Comparison of ENCODE assay signal across 8 cellular contexts in genomic region chr5:36876389-36876964, GRCh38. TPM values are rescaled to one million over a fixed set of nuclear protein-coding genes. Genes with fewer than 3 reads are reported as not detected.
DNase-seq lines count a peak whose midpoint lies in the region; ATAC-seq, FAIRE-seq and TF ChIP-seq lines count a peak whose summit lies in the region.

NIPBL (plus strand) TSS chr5:36876769; CDS start chr5:36953697, 76,928 bp downstream.

- H4K91ac ChIP-seq in H1 (replicated peaks; ENCODE audit: insufficient read length, low read length) = peak within 1 kb of the TSS; percentile 83

- H3K4me3 ChIP-seq in H1 (ENCODE audit: extremely low read depth in 1 of 4, insufficient read depth in 2 of 4, low read depth in 3 of 4, low read length in 4 of 4) = peak within 1 kb of the TSS; percentile 73 to 96 (median 94)
- peak within 1 kb of the TSS; percentile 98 for H3K4me3 ChIP-seq in mesendoderm (ENCODE audit: low read length)

- H2AFZ ChIP-seq in H1 (ENCODE audit: low read length) = peak within 1 kb of the TSS; percentile 94

- TF ChIP-seq CTCF in H1 (IDR thresholded peaks at IDR 0.05; ENCODE audit: control extremely low read depth in 1 of 3, insufficient read depth in 1 of 3, low read depth in 1 of 3, low read length in 3 of 3) = no peak

- peak in 1 of 2 experiments; percentile 89; a peak in 2 of 3 replicates for TF ChIP-seq POLR2A in H1 (IDR thresholded peaks at IDR 0.05; ENCODE audit: control extremely low read depth in 1 of 2, low read depth in 2 of 2, low read length in 2 of 2)

- H3K4me2 ChIP-seq in H1 (ENCODE audit: insufficient read depth in 1 of 2, low read depth in 2 of 2, low read length in 2 of 2) = peak within 1 kb of the TSS; percentile 86 to 93
- peak within 1 kb of the TSS; percentile 45 for H3K4me2 ChIP-seq in mesendoderm (ENCODE audit: low read length)

- H2BK5ac ChIP-seq in H1 (ENCODE audit: low read depth, low read length) (peak within 1 kb of the TSS; percentile 79), mesendoderm (ENCODE audit: low read length) (peak within 1 kb of the TSS; percentile 53)

- H3K56ac ChIP-seq in H1 (replicated peaks; ENCODE audit: insufficient read length, low read depth, low read length) = peak within 1 kb of the TSS; percentile 85
- H3K56ac ChIP-seq in mesendoderm (ENCODE audit: low read length) = peak within 1 kb of the TSS; percentile 90

- no peak within 1 kb of the TSS for H3K23ac ChIP-seq in H1 (ENCODE audit: insufficient read length)
- H3K23ac ChIP-seq in mesendoderm (ENCODE audit: low read length) = peak within 1 kb of the TSS; percentile 15

- H3K79me1 ChIP-seq in H1 (ENCODE audit: low read depth, low read length) = no peaks in the 10 kb centered on the region
- peaks cover 2% of the 10 kb centered on the region for H3K79me1 ChIP-seq in mesendoderm (ENCODE audit: low read length)

- no peak for TF ChIP-seq RAD21 in H1 (IDR thresholded peaks at IDR 0.05 in 1 of 2, conservative IDR thresholded peaks at IDR 0.05 in 1 of 2; ENCODE audit: low read depth in 2 of 2, low read length in 2 of 2)

- H3K79me2 ChIP-seq in H1 (ENCODE audit: control insufficient read depth in 1 of 2, insufficient read depth in 2 of 2, low read length in 2 of 2) (peaks cover 15 to 85% of the 10 kb centered on the region in 2 experiments), mesendoderm (ENCODE audit: control insufficient read depth, insufficient read depth, low read length) (peaks cover 39% of the 10 kb centered on the region)

- H3K18ac ChIP-seq in H1 (ENCODE audit: extremely low read depth, low read length) = peak within 1 kb of the TSS; percentile 93
- H3K18ac ChIP-seq in mesendoderm (ENCODE audit: low read length) = peak within 1 kb of the TSS; percentile 91

- DNase-seq in COLO668 (lab: John Stamatoyannopoulos, UW; ENCODE audit: unreplicated experiment) = peak; percentile 96
- DNase-seq in HT1080 (ENCODE audit: low read depth) = peak; percentile 94
- peak; percentile 98 to 100 for DNase-seq in NOMO-1 (lab: John Stamatoyannopoulos, UW; ENCODE audit: unreplicated experiment in 2 of 2)
- DNase-seq in activated CD8-positive, alpha-beta memory T cell treated with anti-CD3 and anti-CD28 coated beads for 4 hours (ENCODE audit: low read depth in 2 of 2) = peak; percentile 72 to 84
- DNase-seq in H1 (ENCODE audit: low read depth in 1 of 2, low spot score in 2 of 2) = peak in 1 of 2 experiments; percentile 84
- DNase-seq in mesendoderm = peak; percentile 97
- peak; percentile 75 for DNase-seq in stimulated activated CD8-positive, alpha-beta memory T cell treated with anti-CD3 and anti-CD28 coated beads, Interleukin-15, amount 100 ng/mL, for 1 hour (ENCODE audit: low read depth)

- peaks cover 12% of the 10 kb centered on the region for H3K23me2 ChIP-seq in H1 (ENCODE audit: low read depth, low read length)

- peak within 1 kb of the TSS; percentile 67 for H2BK120ac ChIP-seq in H1 (replicated peaks; ENCODE audit: low read depth, low read length)
- peak within 1 kb of the TSS; percentile 48 for H2BK120ac ChIP-seq in mesendoderm (ENCODE audit: low read depth, low read length)

- 0% methylated on average over 31 of the region's 60 CpGs; no CpG with 5 or more reads in 1 of the 2 experiments for WGBS in H1 (ENCODE audit: extremely low coverage in 1 of 2, insufficient coverage in 1 of 2, insufficient read length in 1 of 2, insufficient replicate concordance in 2 of 2, low coverage in 1 of 2, low lambda C conversion rate in 2 of 2, missing lambda C conversion rate in 1 of 2), 2 experiments
- WGBS in mesendoderm (ENCODE audit: extremely low coverage, insufficient coverage, low lambda C conversion rate) = no CpG with 5 or more reads among the region's 60 CpGs

- no peaks in the 10 kb centered on the region for H3K9me3 ChIP-seq in H1 (ENCODE audit: insufficient read depth in 2 of 2, low read depth in 1 of 2, low read length in 1 of 2)

- H3K4ac ChIP-seq in H1 (replicated peaks; ENCODE audit: insufficient read length, low read depth, low read length) (peak within 1 kb of the TSS; percentile 32), mesendoderm (ENCODE audit: low read depth, low read length) (peak within 1 kb of the TSS; percentile 63)

- H4K8ac ChIP-seq in H1 (ENCODE audit: extremely low read depth, insufficient read depth, low read length) (peak within 1 kb of the TSS; percentile 96), mesendoderm (ENCODE audit: low read depth, low read length) (peak within 1 kb of the TSS; percentile 82)

- H3K27ac ChIP-seq in H1 (ENCODE audit: low read depth, low read length) = peak within 1 kb of the TSS; percentile 86
- H3K27ac ChIP-seq in mesendoderm (ENCODE audit: low read depth, low read length) = peak within 1 kb of the TSS; percentile 99

- H3K4me1 ChIP-seq in H1 (replicated peaks in 1 of 4; ENCODE audit: control insufficient read depth in 3 of 4, insufficient read depth in 4 of 4, low read length in 3 of 4) (peaks cover 0 to 4% (median 0%) of the 10 kb centered on the region in 4 experiments; a peak in 3 of 7 replicates), mesendoderm (ENCODE audit: control insufficient read depth, low read depth, low read length) (peaks cover 3% of the 10 kb centered on the region)

- H4K20me1 ChIP-seq in H1 (replicated peaks in 1 of 2; ENCODE audit: control insufficient read depth in 1 of 2, insufficient read depth in 2 of 2, low read length in 2 of 2) = peaks cover 4 to 6% of the 10 kb centered on the region in 2 experiments

- H2AK5ac ChIP-seq in H1 (ENCODE audit: low read depth, low read length) (no peak within 1 kb of the TSS), mesendoderm (ENCODE audit: low read length) (no peak within 1 kb of the TSS)

- POLR2A ChIA-PET in H1 (lab: Charles Lee; ENCODE audit: partially characterized antibody) = interaction anchor here (1.0 to 2.5 kb wide), 7 partner anchors 9 to 137 kb away, joined by 4 to 27 read pairs (median 6); no protein-coding TSS in a partner anchor

- FAIRE-seq in H1 (lab: Jason Lieb, UNC) = no peak

- peak; percentile 48 for ATAC-seq in GM21367 (IDR thresholded peaks at IDR 0.05; ENCODE audit: unreplicated experiment)

- peak within 1 kb of the TSS; percentile 74 to 98 (median 82) for H3K9ac ChIP-seq in H1 (replicated peaks in 1 of 4; ENCODE audit: extremely low read depth in 1 of 4, low read depth in 3 of 4, low read length in 3 of 4)
- H3K9ac ChIP-seq in mesendoderm (ENCODE audit: low read length) = peak within 1 kb of the TSS; percentile 97

- no peaks in the 10 kb centered on the region for H3K27me3 ChIP-seq in H1 (replicated peaks in 1 of 4; ENCODE audit: control insufficient read depth in 3 of 4, extremely low read depth in 1 of 4, insufficient read depth in 3 of 4, low read length in 3 of 4)
- no peaks in the 10 kb centered on the region for H3K27me3 ChIP-seq in mesendoderm (ENCODE audit: insufficient read depth, low read length, poor library complexity)

- 0 out of 3 replicates have a peak, but pooled peaks of 1 of the 2 experiments have one; percentile 59 for TF ChIP-seq EP300 in H1 (IDR thresholded peaks at IDR 0.05; ENCODE audit: borderline replicate concordance in 1 of 2, low read depth in 2 of 2, low read length in 2 of 2)

- no peak within 1 kb of the TSS for H3K14ac ChIP-seq in H1 (ENCODE audit: insufficient read length)

- H3K36me3 ChIP-seq in H1 (ENCODE audit: control insufficient read depth in 2 of 4, insufficient read depth in 4 of 4, low read length in 3 of 4) = no peaks in the 10 kb centered on the region
- no peaks in the 10 kb centered on the region for H3K36me3 ChIP-seq in mesendoderm (ENCODE audit: control insufficient read depth, insufficient read depth, low read length)

- H2BK15ac ChIP-seq in H1 (ENCODE audit: low read length) (no peak within 1 kb of the TSS), mesendoderm (replicated peaks; ENCODE audit: low read depth) (no peak within 1 kb of the TSS)

- peak within 1 kb of the TSS; percentile 96 for H4K5ac ChIP-seq in H1 (ENCODE audit: insufficient read length, low read depth, low read length)
- H4K5ac ChIP-seq in mesendoderm (ENCODE audit: low read length) = no peak within 1 kb of the TSS

- CTCF ChIA-PET in H1 (lab: Charles Lee; ENCODE audit: partially characterized antibody) = interaction anchor here (1.0 to 2.7 kb wide), 5 partner anchors 13 to 146 kb away, joined by 3 to 12 read pairs (median 6); no protein-coding TSS in a partner anchor

- no peak within 1 kb of the TSS for H2BK12ac ChIP-seq in H1 (ENCODE audit: low read depth, low read length)

- no peak within 1 kb of the TSS for H2BK20ac ChIP-seq in H1 (ENCODE audit: low read length)

TF ChIP-seq in H1, 55 proteins besides CTCF, POLR2A, EP300 and RAD21 (continues in another document):
- TF ChIP-seq TBP (IDR thresholded peaks at IDR 0.05; ENCODE audit: low read depth, low read length) = peak; percentile 71
- peak; percentile 33; the same call in 1 of the 2 replicates for TF ChIP-seq ATF2 (IDR thresholded peaks at IDR 0.05; ENCODE audit: low read length)
- peak in 1 of 2 experiments; percentile 61; a peak in 1 of 4 replicates for TF ChIP-seq SIN3A (conservative IDR thresholded peaks at IDR 0.05 in 1 of 2, IDR thresholded peaks at IDR 0.05 in 1 of 2; ENCODE audit: low read depth in 1 of 2, low read length in 2 of 2)
- 0 out of 2 replicates have a peak, but pooled peaks have one; percentile 49 for TF ChIP-seq EGR1 (IDR thresholded peaks at IDR 0.05; ENCODE audit: borderline replicate concordance, low read depth, low read length)

RNA-seq across cellular contexts. Expression of gene NIPBL, which starts in this region (rescaled TPM):
- total RNA-seq in HT1080 (2014; rRNA removed; shearing (Covaris generic)) = 9.3 and 13.0 TPM in 2 replicates
- 8.3 and 13.3 TPM in 2 replicates for polyA plus RNA-seq in HT1080 (2015; cell fraction: cytosol; rRNA removed)
- polyA plus RNA-seq in HT1080 (2015; cell fraction: nucleus; rRNA removed) = 31.8 and 35.9 TPM in 2 replicates
- total RNA-seq in H1 (2021; fragmentation: NEBNext Ultra II Directional; extraction: Animal tissue kit (Norgen Biotek cat#: 25700)) = 49.6 and 53.5 TPM in 2 replicates
- 18.8 and 21.1 TPM in 2 replicates for polyA plus RNA-seq in H1 (2011; rRNA removed)
- polyA plus RNA-seq in H1 (2011; cell fraction: cytosol; rRNA removed) = 19.2 TPM
- polyA plus RNA-seq in H1 (2011; cell fraction: nucleus; rRNA removed) = 44.7 TPM
- polyA plus RNA-seq in H1 (2012, experiment 1 of 2) = 13.2 to 26.4 TPM (median 22.3 TPM) in 4 replicates
- polyA plus RNA-seq in H1 (2012, experiment 2 of 2) = 0.97 TPM
- polyA plus RNA-seq in H1 (2013, experiment 1 of 2) = 19.1 TPM
- 18.0 TPM for polyA plus RNA-seq in H1 (2013, experiment 2 of 2)
- polyA minus RNA-seq in H1 (2011; rRNA and poly(A)+ RNA removed) = 182 and 228 TPM in 2 replicates
- polyA minus RNA-seq in H1 (2011; cell fraction: cytosol; rRNA and poly(A)+ RNA removed) = 34.5 TPM
- 272 TPM for polyA minus RNA-seq in H1 (2011; cell fraction: nucleus; rRNA and poly(A)+ RNA removed)
- polyA plus RNA-seq in mesendoderm (2013, experiment 1 of 2) = 22.3 TPM
- 23.0 TPM for polyA plus RNA-seq in mesendoderm (2013, experiment 2 of 2)
